Comparison of ENCODE assay signal across 17 cellular contexts in the genomic region with DNA sequence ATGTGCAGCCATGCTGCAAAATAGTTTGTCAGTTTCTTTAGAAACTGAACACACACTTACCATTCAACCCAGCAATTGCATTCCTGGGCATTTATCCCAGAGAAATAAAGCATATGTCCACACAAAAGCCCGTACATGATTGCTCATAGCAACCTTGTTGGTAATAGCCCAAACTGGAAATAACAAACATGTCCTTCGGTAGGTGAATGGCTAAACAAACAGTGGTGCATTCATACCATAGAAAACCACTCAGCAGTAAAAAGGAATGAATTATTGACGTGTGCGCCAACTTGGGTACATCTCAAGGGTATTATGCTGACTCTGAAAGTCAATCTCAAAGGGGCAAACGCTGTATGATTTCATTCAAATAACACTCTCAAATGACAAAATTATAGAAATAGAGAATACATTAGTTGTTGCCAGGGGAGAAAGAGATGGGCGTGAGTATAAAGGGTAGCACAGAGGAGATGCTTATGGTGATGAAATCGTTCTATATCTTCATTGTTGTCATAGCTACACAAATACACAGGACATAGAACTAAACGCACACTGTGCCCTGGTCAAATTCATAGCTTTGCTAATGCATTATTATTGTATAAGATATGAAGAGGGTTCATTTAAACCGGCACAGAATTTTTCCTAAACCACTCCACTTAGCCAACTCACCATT. TPM values are rescaled to one million over a fixed set of nuclear protein-coding genes. Genes with fewer than 3 reads are reported as not detected.
DNase-seq lines count a peak whose midpoint lies in the region; ATAC-seq, FAIRE-seq and TF ChIP-seq lines count a peak whose summit lies in the region.
"Had no signal": no experiment of that assay in that cellular context is flagged by ENCODE, and none has a peak within 500 bp of the region (broad histone marks: within the 10 kb centered on the region; RNA-seq: fewer than 3 reads in every experiment).

No MANE protein-coding gene starts in this region.

- no peak for TF ChIP-seq RAD21 in A549 (conservative IDR thresholded peaks at IDR 0.05 in 1 of 2, IDR thresholded peaks at IDR 0.05 in 1 of 2)

- 6% methylated on average over 9 of the region's 9 CpGs for WGBS in A549 (ENCODE audit: missing lambda C conversion rate)

- FAIRE-seq in A549 (lab: Jason Lieb, UNC), result no peak
- FAIRE-seq: K562 had no signal

- no peak for TF ChIP-seq CTCF in A549 (IDR thresholded peaks at IDR 0.05)
- TF ChIP-seq CTCF in astrocyte of the spinal cord (IDR thresholded peaks at IDR 0.05; ENCODE audit: low read depth, low read length), result no peak

- peak overlapping the region; percentile 64 to 75 for H3K27ac ChIP-seq in A549
- H3K27ac ChIP-seq: gastrocnemius medialis, thoracic aorta had no signal

- ATAC-seq in A549 (peak; percentile 83 to 87), HG03139 (IDR thresholded peaks at IDR 0.05; ENCODE audit: unreplicated experiment) (no peak), HG03460 (IDR thresholded peaks at IDR 0.05; ENCODE audit: unreplicated experiment) (no peak)
- ATAC-seq: activated CD8-positive, alpha-beta T cell treated with anti-CD3 and anti-CD28 coated beads for 36 hours; gastrocnemius medialis; K562 had no signal

- H3K4me1 ChIP-seq in A549, result peaks cover 49% of the 10 kb centered on the region
- H3K4me1 ChIP-seq: gastrocnemius medialis had no signal

- POLR2A ChIA-PET in A549 (lab: Yijun Ruan, JAX), result no interaction called here

- CTCF ChIA-PET in A549 (lab: Yijun Ruan, JAX), result no interaction called here

- in situ Hi-C loops in astrocyte of the spinal cord (cut with HindIII; ENCODE audit: low sequenced_read_pairs), result no loop called here

- DNase-seq in A549 (ENCODE audit: low read depth in 1 of 2, low spot score in 1 of 2) (peak in 1 of 2 experiments; percentile 80), H4 (ENCODE audit: low spot score) (peak; percentile 88), NCI-H2196 (lab: John Stamatoyannopoulos, UW; ENCODE audit: unreplicated experiment) (peak; percentile 83), astrocyte of the spinal cord (ENCODE audit: low read depth, low spot score) (peak; percentile 87), foreskin melanocyte (no peak), HK-2 (ENCODE audit: unreplicated experiment) (no peak)
- DNase-seq: activated CD8-positive, alpha-beta T cell treated with anti-CD3 and anti-CD28 coated beads for 36 hours; aorta; effector memory CD4-positive, alpha-beta T cell; gastrocnemius medialis; NCI-H524; T-helper 9 cell had no signal

- H3K4me3 ChIP-seq in A549 (no peak overlapping the region), astrocyte of the spinal cord (ENCODE audit: low read depth, low read length) (no peak overlapping the region)
- H3K4me3 ChIP-seq: gastrocnemius medialis, K562, thoracic aorta had no signal

- H3K9me3 ChIP-seq in A549, result no peaks in the 10 kb centered on the region
- H3K9me3 ChIP-seq: gastrocnemius medialis, thoracic aorta had no signal

- peak in 1 of 2 experiments; percentile 53; a peak in 1 of 5 replicates for TF ChIP-seq EP300 in A549 (IDR thresholded peaks at IDR 0.05)

- peak overlapping the region; percentile 65 for H3K4me2 ChIP-seq in A549

- TF ChIP-seq POLR2A in A549 (IDR thresholded peaks at IDR 0.05; ENCODE audit: low read length), result no peak

TF ChIP-seq in A549, 52 proteins besides CTCF, POLR2A, EP300 and RAD21:
- TF ChIP-seq JUNB (IDR thresholded peaks at IDR 0.05), result peak; percentile 61; the same call in 1 of the 2 replicates
- TF ChIP-seq CHD2 (IDR thresholded peaks at IDR 0.05; ENCODE audit: low read length, partially characterized antibody), result no peak
- no peak for TF ChIP-seq FOSL2 (IDR thresholded peaks at IDR 0.05)
- TF ChIP-seq FOSL2 (CRISPR knock-in tag; IDR thresholded peaks at IDR 0.05), result peak; percentile 73
- 0 out of 5 replicates have a peak, but pooled peaks of 1 of the 2 experiments have one; percentile 19 for TF ChIP-seq JUN (IDR thresholded peaks at IDR 0.05)
- no peak for TF ChIP-seq BCL3 (IDR thresholded peaks at IDR 0.05)
- 0 out of 2 replicates have a peak, but pooled peaks have one; percentile 34 for TF ChIP-seq ESRRA (IDR thresholded peaks at IDR 0.05; ENCODE audit: borderline replicate concordance, low read length)
- no peak for TF ChIP-seq KDM1A (IDR thresholded peaks at IDR 0.05; ENCODE audit: low read depth)
- peak; percentile 73; the same call in 1 of the 2 replicates for TF ChIP-seq GATA3 (IDR thresholded peaks at IDR 0.05; ENCODE audit: borderline replicate concordance)
- no peak for TF ChIP-seq FOSB (CRISPR knock-in tag; IDR thresholded peaks at IDR 0.05)
- peak; percentile 74 for TF ChIP-seq MAFK (IDR thresholded peaks at IDR 0.05; ENCODE audit: partially characterized antibody)
- TF ChIP-seq POLR2AphosphoS2 (conservative IDR thresholded peaks at IDR 0.05; ENCODE audit: low read length), result no peak
- no peak for TF ChIP-seq TP53 (CRISPR knock-in tag; IDR thresholded peaks at IDR 0.05)
- TF ChIP-seq ZFP36 (IDR thresholded peaks at IDR 0.05; ENCODE audit: borderline replicate concordance, partially characterized antibody), result no peak
- TF ChIP-seq SREBF2 (IDR thresholded peaks at IDR 0.05), result no peak
- no peak for TF ChIP-seq NFE2L2 (conservative IDR thresholded peaks at IDR 0.05; ENCODE audit: low read length)
- TF ChIP-seq, protein P1, sequence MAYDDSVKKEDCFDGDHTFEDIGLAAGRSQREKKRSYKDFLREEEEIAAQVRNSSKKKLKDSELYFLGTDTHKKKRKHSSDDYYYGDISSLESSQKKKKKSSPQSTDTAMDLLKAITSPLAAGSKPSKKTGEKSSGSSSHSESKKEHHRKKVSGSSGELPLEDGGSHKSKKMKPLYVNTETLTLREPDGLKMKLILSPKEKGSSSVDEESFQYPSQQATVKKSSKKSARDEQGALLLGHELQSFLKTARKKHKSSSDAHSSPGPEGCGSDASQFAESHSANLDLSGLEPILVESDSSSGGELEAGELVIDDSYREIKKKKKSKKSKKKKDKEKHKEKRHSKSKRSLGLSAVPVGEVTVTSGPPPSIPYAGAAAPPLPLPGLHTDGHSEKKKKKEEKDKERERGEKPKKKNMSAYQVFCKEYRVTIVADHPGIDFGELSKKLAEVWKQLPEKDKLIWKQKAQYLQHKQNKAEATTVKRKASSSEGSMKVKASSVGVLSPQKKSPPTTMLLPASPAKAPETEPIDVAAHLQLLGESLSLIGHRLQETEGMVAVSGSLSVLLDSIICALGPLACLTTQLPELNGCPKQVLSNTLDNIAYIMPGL (CRISPR knock-in tag; IDR thresholded peaks at IDR 0.05; ENCODE audit: borderline replicate concordance), result no peak
- peak in 1 of 2 experiments; percentile 25; a peak in 1 of 4 replicates for TF ChIP-seq CEBPB (IDR thresholded peaks at IDR 0.05)
- TF ChIP-seq, protein P2, sequence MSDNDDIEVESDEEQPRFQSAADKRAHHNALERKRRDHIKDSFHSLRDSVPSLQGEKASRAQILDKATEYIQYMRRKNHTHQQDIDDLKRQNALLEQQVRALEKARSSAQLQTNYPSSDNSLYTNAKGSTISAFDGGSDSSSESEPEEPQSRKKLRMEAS (IDR thresholded peaks at IDR 0.05), result 0 out of 2 replicates have a peak, but pooled peaks have one; percentile 34
- no peak for TF ChIP-seq KDM5A (IDR thresholded peaks at IDR 0.05)

RNA-seq across cellular contexts. Expression of gene DRD1, which starts 58.2 kb away (rescaled TPM):
- polyA plus RNA-seq in A549 (2011; rRNA removed) (5.7 and 6.6 TPM in 2 replicates), A549 (2017; fragmentation: RNase III; extraction: RNeasy Plus Mini Kit Qiagen cat#74134 plus additional on column Dnase treatment) (0.85 to 0.90 TPM (median 0.87 TPM) in 3 replicates)
- 1.6 and 2.0 TPM in 2 replicates for polyA plus RNA-seq in A549 (2012; cell fraction: cytosol; rRNA removed)
- polyA plus RNA-seq in A549 (2012; cell fraction: nucleus; rRNA removed), result 4.5 and 5.5 TPM in 2 replicates
- polyA minus RNA-seq in A549 (2011; rRNA and poly(A)+ RNA removed), result 7.0 and 9.8 TPM in 2 replicates
- 0.25 and 0.29 TPM in 2 replicates for total RNA-seq in H4 (2014; rRNA removed; shearing (Covaris generic))
- total RNA-seq: activated CD8-positive, alpha-beta T cell treated with anti-CD3 and anti-CD28 coated beads for 36 hours; activated T-helper 2 cell treated with anti-CD3 and anti-CD28 coated beads, Interferon-gamma antibody, Interleukin-2, Interleukin-4, amounts not matched to agents 10 μg/mL and 5 μg/mL and 100 μg/mL, durations not matched to agents 14 hours and 24 hours and 36 hours; gastrocnemius medialis; K562 had no signal
- polyA plus RNA-seq: K562 had no signal

Comparison
In these comparisons a context has a peak if more than half of its experiments do, and no peak if none do; other contexts are left out.
1. ATAC-seq: peak in A549 (2 of 2); none in HG03139 (single experiment) and HG03460 (single experiment).
2. DNase-seq: peak in H4 (single experiment), NCI-H2196 (single experiment) and astrocyte of the spinal cord (single experiment); none in foreskin melanocyte (single experiment) and HK-2 (single experiment).